In the genomic region with DNA sequence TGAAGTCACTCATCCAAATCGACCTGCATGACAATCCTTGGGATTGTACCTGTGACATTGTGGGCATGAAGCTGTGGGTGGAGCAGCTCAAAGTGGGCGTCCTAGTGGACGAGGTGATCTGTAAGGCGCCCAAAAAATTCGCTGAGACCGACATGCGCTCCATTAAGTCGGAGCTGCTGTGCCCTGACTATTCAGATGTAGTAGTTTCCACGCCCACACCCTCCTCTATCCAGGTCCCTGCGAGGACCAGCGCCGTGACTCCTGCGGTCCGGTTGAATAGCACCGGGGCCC, we compare ENCODE assay signal across 1 cellular context.
TF ChIP-seq lines count a peak whose summit lies in the region.

No MANE protein-coding gene starts in this region.

TF ChIP-seq in endothelial cell of umbilical vein, 7 proteins besides CTCF, POLR2A, EP300 and RAD21:
- TF ChIP-seq MYC (IDR thresholded peaks at IDR 0.05; ENCODE audit: low read depth, low read length) (no peak), EZH2 (IDR thresholded peaks at IDR 0.05; ENCODE audit: borderline replicate concordance, low read depth, low read length, severe bottlenecking) (peak; percentile 28), POLR2AphosphoS5 (IDR thresholded peaks at IDR 0.05; ENCODE audit: insufficient read depth, low read depth, low read length) (no peak), GATA2 (IDR thresholded peaks at IDR 0.05; ENCODE audit: insufficient read depth, insufficient read length, low read depth, low read length) (no peak), FOS (IDR thresholded peaks at IDR 0.05; ENCODE audit: borderline replicate concordance, insufficient read depth, low read length) (no peak)
- TF ChIP-seq, protein P1, sequence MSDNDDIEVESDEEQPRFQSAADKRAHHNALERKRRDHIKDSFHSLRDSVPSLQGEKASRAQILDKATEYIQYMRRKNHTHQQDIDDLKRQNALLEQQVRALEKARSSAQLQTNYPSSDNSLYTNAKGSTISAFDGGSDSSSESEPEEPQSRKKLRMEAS (IDR thresholded peaks at IDR 0.05; ENCODE audit: insufficient read depth, insufficient read length) = no peak
